ENCODE assay signal across 1 cellular context in the genomic region with DNA sequence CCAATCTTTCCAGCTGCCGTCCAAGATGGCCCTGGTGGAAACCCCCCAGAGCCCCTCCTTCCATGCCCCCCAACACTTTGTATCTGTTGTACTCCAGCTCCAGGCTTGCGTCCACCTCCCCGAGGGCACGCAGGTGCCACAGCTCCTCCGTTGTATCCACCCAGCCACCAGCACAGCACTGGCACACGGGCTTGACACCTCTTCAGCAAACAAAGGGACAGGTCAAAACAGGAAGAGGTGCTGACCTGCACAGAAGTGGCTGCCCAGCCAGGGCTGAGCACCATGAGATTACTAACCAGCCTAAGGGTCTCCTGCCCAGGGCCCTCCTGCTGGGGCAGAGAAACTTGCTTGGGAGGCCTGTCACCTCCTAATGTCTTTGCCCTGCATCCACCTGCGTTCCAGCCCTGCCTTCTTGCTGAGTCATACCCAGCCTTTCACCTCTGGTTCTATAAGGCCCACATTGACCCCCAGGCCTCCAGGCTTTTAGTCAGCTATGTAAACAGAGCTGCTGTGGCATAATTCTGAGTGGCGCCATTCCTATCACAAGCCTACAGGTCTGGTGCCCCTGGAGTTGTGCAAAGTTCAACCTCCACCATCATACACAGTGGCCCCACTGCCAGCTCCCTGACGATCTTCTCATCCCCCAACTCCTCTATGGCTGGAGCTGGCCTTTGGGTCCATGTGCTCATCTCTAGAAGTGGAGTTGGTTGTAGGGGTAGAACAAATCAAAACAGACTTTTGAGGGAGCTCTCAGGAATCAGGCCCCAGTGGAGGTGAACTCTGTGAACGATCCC.
TF ChIP-seq lines count a peak whose summit lies in the region.

No MANE protein-coding gene starts in this region.

TF ChIP-seq in HepG2, 621 proteins besides CTCF, POLR2A, EP300 and RAD21 (continued from another document):
- peak; percentile 96 for TF ChIP-seq ISL2 (CRISPR knock-in tag; IDR thresholded peaks at IDR 0.05)
- peak; percentile 79 for TF ChIP-seq HMG20B (CRISPR knock-in tag; conservative IDR thresholded peaks at IDR 0.05)
- TF ChIP-seq MTF1 (CRISPR knock-in tag; IDR thresholded peaks at IDR 0.05), result no peak
- TF ChIP-seq, protein P1, sequence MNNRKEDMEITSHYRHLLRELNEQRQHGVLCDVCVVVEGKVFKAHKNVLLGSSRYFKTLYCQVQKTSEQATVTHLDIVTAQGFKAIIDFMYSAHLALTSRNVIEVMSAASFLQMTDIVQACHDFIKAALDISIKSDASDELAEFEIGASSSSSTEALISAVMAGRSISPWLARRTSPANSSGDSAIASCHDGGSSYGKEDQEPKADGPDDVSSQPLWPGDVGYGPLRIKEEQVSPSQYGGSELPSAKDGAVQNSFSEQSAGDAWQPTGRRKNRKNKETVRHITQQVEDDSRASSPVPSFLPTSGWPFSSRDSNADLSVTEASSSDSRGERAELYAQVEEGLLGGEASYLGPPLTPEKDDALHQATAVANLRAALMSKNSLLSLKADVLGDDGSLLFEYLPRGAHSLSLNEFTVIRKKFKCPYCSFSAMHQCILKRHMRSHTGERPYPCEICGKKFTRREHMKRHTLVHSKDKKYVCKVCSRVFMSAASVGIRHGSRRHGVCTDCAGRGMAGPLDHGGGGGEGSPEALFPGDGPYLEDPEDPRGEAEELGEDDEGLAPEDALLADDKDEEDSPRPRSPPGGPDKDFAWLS (CRISPR knock-in tag; IDR thresholded peaks at IDR 0.05; ENCODE audit: borderline replicate concordance), result no peak
- TF ChIP-seq CBX1 (IDR thresholded peaks at IDR 0.05; ENCODE audit: low read depth), result no peak
- no peak for TF ChIP-seq TRIM24 (CRISPR knock-in tag; IDR thresholded peaks at IDR 0.05)
- no peak for TF ChIP-seq ZNF816 (CRISPR knock-in tag; IDR thresholded peaks at IDR 0.05; ENCODE audit: borderline replicate concordance)
- peak; percentile 62 for TF ChIP-seq ZZZ3 (CRISPR knock-in tag; IDR thresholded peaks at IDR 0.05; ENCODE audit: borderline replicate concordance)
- TF ChIP-seq, protein P2, sequence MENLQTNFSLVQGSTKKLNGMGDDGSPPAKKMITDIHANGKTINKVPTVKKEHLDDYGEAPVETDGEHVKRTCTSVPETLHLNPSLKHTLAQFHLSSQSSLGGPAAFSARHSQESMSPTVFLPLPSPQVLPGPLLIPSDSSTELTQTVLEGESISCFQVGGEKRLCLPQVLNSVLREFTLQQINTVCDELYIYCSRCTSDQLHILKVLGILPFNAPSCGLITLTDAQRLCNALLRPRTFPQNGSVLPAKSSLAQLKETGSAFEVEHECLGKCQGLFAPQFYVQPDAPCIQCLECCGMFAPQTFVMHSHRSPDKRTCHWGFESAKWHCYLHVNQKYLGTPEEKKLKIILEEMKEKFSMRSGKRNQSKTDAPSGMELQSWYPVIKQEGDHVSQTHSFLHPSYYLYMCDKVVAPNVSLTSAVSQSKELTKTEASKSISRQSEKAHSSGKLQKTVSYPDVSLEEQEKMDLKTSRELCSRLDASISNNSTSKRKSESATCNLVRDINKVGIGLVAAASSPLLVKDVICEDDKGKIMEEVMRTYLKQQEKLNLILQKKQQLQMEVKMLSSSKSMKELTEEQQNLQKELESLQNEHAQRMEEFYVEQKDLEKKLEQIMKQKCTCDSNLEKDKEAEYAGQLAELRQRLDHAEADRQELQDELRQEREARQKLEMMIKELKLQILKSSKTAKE (CRISPR knock-in tag; IDR thresholded peaks at IDR 0.05; ENCODE audit: borderline replicate concordance), result peak; percentile 95
- TF ChIP-seq ZFP62 (CRISPR knock-in tag; IDR thresholded peaks at IDR 0.05), result no peak
- TF ChIP-seq RARG (CRISPR knock-in tag; IDR thresholded peaks at IDR 0.05; ENCODE audit: low read depth), result no peak
- TF ChIP-seq NFE2L2 (IDR thresholded peaks at IDR 0.05; ENCODE audit: low read length), result peak; percentile 99
- TF ChIP-seq SMYD3 (CRISPR knock-in tag; IDR thresholded peaks at IDR 0.05), result no peak
- no peak for TF ChIP-seq CHD4 (IDR thresholded peaks at IDR 0.05; ENCODE audit: borderline replicate concordance, low read length)
- TF ChIP-seq, protein P3, sequence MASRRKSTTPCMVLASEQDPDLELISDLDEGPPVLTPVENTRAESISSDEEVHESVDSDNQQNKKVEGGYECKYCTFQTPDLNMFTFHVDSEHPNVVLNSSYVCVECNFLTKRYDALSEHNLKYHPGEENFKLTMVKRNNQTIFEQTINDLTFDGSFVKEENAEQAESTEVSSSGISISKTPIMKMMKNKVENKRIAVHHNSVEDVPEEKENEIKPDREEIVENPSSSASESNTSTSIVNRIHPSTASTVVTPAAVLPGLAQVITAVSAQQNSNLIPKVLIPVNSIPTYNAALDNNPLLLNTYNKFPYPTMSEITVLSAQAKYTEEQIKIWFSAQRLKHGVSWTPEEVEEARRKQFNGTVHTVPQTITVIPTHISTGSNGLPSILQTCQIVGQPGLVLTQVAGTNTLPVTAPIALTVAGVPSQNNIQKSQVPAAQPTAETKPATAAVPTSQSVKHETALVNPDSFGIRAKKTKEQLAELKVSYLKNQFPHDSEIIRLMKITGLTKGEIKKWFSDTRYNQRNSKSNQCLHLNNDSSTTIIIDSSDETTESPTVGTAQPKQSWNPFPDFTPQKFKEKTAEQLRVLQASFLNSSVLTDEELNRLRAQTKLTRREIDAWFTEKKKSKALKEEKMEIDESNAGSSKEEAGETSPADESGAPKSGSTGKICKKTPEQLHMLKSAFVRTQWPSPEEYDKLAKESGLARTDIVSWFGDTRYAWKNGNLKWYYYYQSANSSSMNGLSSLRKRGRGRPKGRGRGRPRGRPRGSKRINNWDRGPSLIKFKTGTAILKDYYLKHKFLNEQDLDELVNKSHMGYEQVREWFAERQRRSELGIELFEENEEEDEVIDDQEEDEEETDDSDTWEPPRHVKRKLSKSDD (CRISPR knock-in tag; IDR thresholded peaks at IDR 0.05; ENCODE audit: low read depth), result peak; percentile 59; the same call in 1 of the 2 replicates
TF ChIP-seq in HepG2: peak in this region for 288.
